ENCODE assay signal across 12 cellular contexts in genomic region chr3:72728958-72729467, GRCh38.
DNase-seq lines count a peak whose midpoint lies in the region; ATAC-seq and TF ChIP-seq lines count a peak whose summit lies in the region.
"Had no signal": no experiment of that assay in that cellular context is flagged by ENCODE, and none has a peak within 500 bp of the region (broad histone marks: within the 10 kb centered on the region; RNA-seq: fewer than 3 reads in every experiment).

No MANE protein-coding gene starts in this region.

- H3K27ac ChIP-seq in heart right ventricle (no peak overlapping the region), hepatocyte (no peak overlapping the region)
- H3K27ac ChIP-seq: SJSA1 had no signal

- no peaks in the 10 kb centered on the region for H3K4me1 Mint-ChIP-seq in natural killer cell

- intact Hi-C loops in heart right ventricle (cut with DNase I) = no loop called here
- intact Hi-C loops in left cardiac atrium (cut with DNase I) = no loop called here
- intact Hi-C loops in natural killer cell (cut with micrococcal nuclease) = no loop called here

- H3K9me3 Mint-ChIP-seq in natural killer cell = no peaks in the 10 kb centered on the region

- TF ChIP-seq CTCF in heart right ventricle (IDR thresholded peaks at IDR 0.05) (no peak), epithelial cell of esophagus (IDR thresholded peaks at IDR 0.05; ENCODE audit: insufficient read depth, low read depth, low read length, missing control alignments) (no peak), hepatocyte (IDR thresholded peaks at IDR 0.05; ENCODE audit: poor library complexity) (no peak), natural killer cell (IDR thresholded peaks at IDR 0.05) (no peak)

- H3K36me3 ChIP-seq in heart right ventricle = no peaks in the 10 kb centered on the region
- H3K36me3 ChIP-seq in hepatocyte (replicated peaks; ENCODE audit: insufficient read depth, low read depth) = no peaks in the 10 kb centered on the region
- H3K36me3 ChIP-seq: SJSA1 had no signal

- DNase-seq in heart right ventricle (no peak), left cardiac atrium (no peak), NCI-H69 (lab: John Stamatoyannopoulos, UW) (peak; percentile 83), epithelial cell of esophagus (ENCODE audit: low read depth) (peak; percentile 62), renal cortical epithelial cell (ENCODE audit: low read depth) (peak; percentile 81), hepatocyte (ENCODE audit: low spot score) (no peak), natural killer cell (no peak)
- DNase-seq: activated CD4-positive, alpha-beta memory T cell treated with anti-CD3 and anti-CD28 coated beads for 36 hours; activated T-cell treated with anti-CD3 and anti-CD28 coated beads, Interleukin-2, amount 50 U/mL, for 4 hours; GOT3 had no signal

- no peaks in the 10 kb centered on the region for H3K9me2 ChIP-seq in hepatocyte (replicated peaks; ENCODE audit: insufficient read depth)

- H3K4me3 Mint-ChIP-seq in natural killer cell = no peak overlapping the region
- H3K4me3 Mint-ChIP-seq: activated CD4-positive, alpha-beta memory T cell treated with anti-CD3 and anti-CD28 coated beads for 36 hours; activated T-cell treated with anti-CD3 and anti-CD28 coated beads, Interleukin-2, amount 50 U/mL, for 4 hours had no signal

- no peaks in the 10 kb centered on the region for H3K27me3 Mint-ChIP-seq in natural killer cell (ENCODE audit: low read depth in 2 of 2)
- H3K27me3 Mint-ChIP-seq: activated CD4-positive, alpha-beta memory T cell treated with anti-CD3 and anti-CD28 coated beads for 36 hours had no signal

- no peak overlapping the region for H2AFZ ChIP-seq in hepatocyte

- WGBS in heart right ventricle, 2 donors = 40 to 50% methylated on average over 16 of the region's 16 CpGs
- 36% methylated on average over 16 of the region's 16 CpGs for WGBS in hepatocyte (ENCODE audit: low lambda C conversion rate, missing lambda C conversion rate)

- H4K20me1 ChIP-seq in hepatocyte (ENCODE audit: insufficient read depth, poor library complexity, severe bottlenecking) = no peaks in the 10 kb centered on the region

- H3K27ac Mint-ChIP-seq in natural killer cell = no peak overlapping the region
- H3K27ac Mint-ChIP-seq: activated CD4-positive, alpha-beta memory T cell treated with anti-CD3 and anti-CD28 coated beads for 36 hours had no signal

- no peak overlapping the region for H3K4me2 ChIP-seq in hepatocyte

- peaks cover 0 to 16% (median 5%) of the 10 kb centered on the region in 11 donors for H3K9me3 ChIP-seq in heart right ventricle
- no peaks in the 10 kb centered on the region for H3K9me3 ChIP-seq in hepatocyte (ENCODE audit: low read depth)
- H3K9me3 ChIP-seq: SJSA1 had no signal

- H3K79me2 ChIP-seq in hepatocyte = no peaks in the 10 kb centered on the region

- H3K4me3 ChIP-seq in heart right ventricle (no peak overlapping the region), epithelial cell of esophagus (ENCODE audit: low read length) (no peak overlapping the region), hepatocyte (no peak overlapping the region)
- H3K4me3 ChIP-seq: SJSA1 had no signal

- H3K27me3 ChIP-seq in heart right ventricle (no peaks in the 10 kb centered on the region), hepatocyte (no peaks in the 10 kb centered on the region)
- H3K27me3 ChIP-seq: SJSA1 had no signal

- H3K4me1 ChIP-seq in heart right ventricle = no peaks in the 10 kb centered on the region
- no peaks in the 10 kb centered on the region for H3K4me1 ChIP-seq in hepatocyte (ENCODE audit: insufficient read depth)

- ATAC-seq in heart right ventricle = peak in 5 of 8 donors; percentile 11 to 85 (median 29)
- no peak for ATAC-seq in left cardiac atrium
- ATAC-seq in natural killer cell = no peak
- ATAC-seq in HG02938 (IDR thresholded peaks at IDR 0.05; ENCODE audit: unreplicated experiment) = no peak
- ATAC-seq: activated T-cell treated with anti-CD3 and anti-CD28 coated beads, Interleukin-2, amount 50 U/mL, for 4 hours had no signal

- no peaks in the 10 kb centered on the region for H3K36me3 Mint-ChIP-seq in natural killer cell

Comparison
In these comparisons a context has a peak if more than half of its experiments do, and no peak if none do; other contexts are left out.
1. ATAC-seq: peak in heart right ventricle (5 of 8); none in left cardiac atrium (0 of 2), natural killer cell (0 of 3) and HG02938 (single experiment).
2. DNase-seq: peak in NCI-H69 (single experiment), epithelial cell of esophagus (single experiment) and renal cortical epithelial cell (single experiment); none in heart right ventricle (0 of 2), left cardiac atrium (single experiment), hepatocyte (single experiment) and natural killer cell (single experiment).